9 cellular contexts compared by ENCODE assay signal in genomic region chr20:37803476-37804307, GRCh38.
DNase-seq lines count a peak whose midpoint lies in the region; ATAC-seq lines count a peak whose summit lies in the region.
"Had no signal": no experiment of that assay in that cellular context is flagged by ENCODE, and none has a peak within 500 bp of the region (broad histone marks: within the 10 kb centered on the region; RNA-seq: fewer than 3 reads in every experiment).

No MANE protein-coding gene starts in this region.

- H3K27ac Mint-ChIP-seq in naive B cell: peak overlapping the region; percentile 92 to 99 (median 97)
- no peak overlapping the region for H3K27ac Mint-ChIP-seq in activated T-helper 1 cell treated with anti-CD3 and anti-CD28 coated beads, Interleukin-12 subunit alpha, Interleukin-12 subunit beta, Interleukin-2, Interleukin-4 antibody, amounts not matched to agents 30 ng/mL and 10 ng/mL and 1 ng/mL, durations not matched to agents 14 hours and 24 hours and 36 hours
- H3K27ac Mint-ChIP-seq: activated CD4-positive, alpha-beta memory T cell treated with anti-CD3 and anti-CD28 coated beads for 36 hours had no signal

- no peaks in the 10 kb centered on the region for H3K27me3 Mint-ChIP-seq in naive B cell
- H3K27me3 Mint-ChIP-seq in activated T-cell treated with anti-CD3 and anti-CD28 coated beads, Interleukin-2, amount 50 U/mL, for 4 hours (ENCODE audit: low read depth): no peaks in the 10 kb centered on the region
- H3K27me3 Mint-ChIP-seq in activated T-helper 1 cell treated with anti-CD3 and anti-CD28 coated beads, Interleukin-12 subunit alpha, Interleukin-12 subunit beta, Interleukin-2, Interleukin-4 antibody, amounts not matched to agents 30 ng/mL and 10 ng/mL and 1 ng/mL, durations not matched to agents 14 hours and 24 hours and 36 hours (ENCODE audit: insufficient read depth): no peaks in the 10 kb centered on the region
- H3K27me3 Mint-ChIP-seq: activated CD4-positive, alpha-beta memory T cell treated with anti-CD3 and anti-CD28 coated beads for 36 hours had no signal

- peak overlapping the region; percentile 75 to 92 (median 84) for H3K4me3 Mint-ChIP-seq in naive B cell
- no peak overlapping the region for H3K4me3 Mint-ChIP-seq in activated T-cell treated with anti-CD3 and anti-CD28 coated beads, Interleukin-2, amount 50 U/mL, for 4 hours
- no peak overlapping the region for H3K4me3 Mint-ChIP-seq in activated T-helper 1 cell treated with anti-CD3 and anti-CD28 coated beads, Interleukin-12 subunit alpha, Interleukin-12 subunit beta, Interleukin-2, Interleukin-4 antibody, amounts not matched to agents 30 ng/mL and 10 ng/mL and 1 ng/mL, durations not matched to agents 14 hours and 24 hours and 36 hours
- H3K4me3 Mint-ChIP-seq: activated CD4-positive, alpha-beta memory T cell treated with anti-CD3 and anti-CD28 coated beads for 36 hours had no signal

- DNase-seq in NOMO-1 treated with dmso at 0.1 percent for 144 hours (lab: John Stamatoyannopoulos, UW; ENCODE audit: unreplicated experiment) (peak; percentile 17), naive B cell (peak; percentile 67), cerebellar nuclear complex (lab: John Stamatoyannopoulos, UW) (no peak)
- no peak for DNase-seq in activated T-cell treated with anti-CD3 and anti-CD28 coated beads, Interleukin-2, amount 50 U/mL, for 4 hours
- DNase-seq in activated T-helper 1 cell treated with anti-CD3 and anti-CD28 coated beads, Interleukin-12 subunit alpha, Interleukin-12 subunit beta, Interleukin-2, Interleukin-4 antibody, amounts not matched to agents 30 ng/mL and 10 ng/mL and 1 ng/mL, durations not matched to agents 14 hours and 24 hours and 36 hours (ENCODE audit: low spot score): no peak
- DNase-seq: activated CD4-positive, alpha-beta memory T cell treated with anti-CD3 and anti-CD28 coated beads for 36 hours had no signal

- peaks cover 0 to 71% (median 63%) of the 10 kb centered on the region in 3 donors for H3K4me1 Mint-ChIP-seq in naive B cell
- H3K4me1 Mint-ChIP-seq in activated T-cell treated with anti-CD3 and anti-CD28 coated beads, Interleukin-2, amount 50 U/mL, for 4 hours (ENCODE audit: low read depth): peaks cover 3% of the 10 kb centered on the region
- peaks cover 4% of the 10 kb centered on the region for H3K4me1 Mint-ChIP-seq in activated T-helper 1 cell treated with anti-CD3 and anti-CD28 coated beads, Interleukin-12 subunit alpha, Interleukin-12 subunit beta, Interleukin-2, Interleukin-4 antibody, amounts not matched to agents 30 ng/mL and 10 ng/mL and 1 ng/mL, durations not matched to agents 14 hours and 24 hours and 36 hours (ENCODE audit: low read depth)

- no peaks in the 10 kb centered on the region for H3K9me3 Mint-ChIP-seq in naive B cell
- H3K9me3 Mint-ChIP-seq in activated T-cell treated with anti-CD3 and anti-CD28 coated beads, Interleukin-2, amount 50 U/mL, for 4 hours: no peaks in the 10 kb centered on the region
- H3K9me3 Mint-ChIP-seq in activated T-helper 1 cell treated with anti-CD3 and anti-CD28 coated beads, Interleukin-12 subunit alpha, Interleukin-12 subunit beta, Interleukin-2, Interleukin-4 antibody, amounts not matched to agents 30 ng/mL and 10 ng/mL and 1 ng/mL, durations not matched to agents 14 hours and 24 hours and 36 hours: no peaks in the 10 kb centered on the region
- H3K9me3 Mint-ChIP-seq: activated CD4-positive, alpha-beta memory T cell treated with anti-CD3 and anti-CD28 coated beads for 36 hours had no signal

- intact Hi-C loops in activated T-helper 1 cell treated with anti-CD3 and anti-CD28 coated beads, Interleukin-12 subunit alpha, Interleukin-12 subunit beta, Interleukin-2, Interleukin-4 antibody, amounts not matched to agents 30 ng/mL and 10 ng/mL and 1 ng/mL, durations not matched to agents 14 hours and 24 hours and 36 hours (cut with micrococcal nuclease): no loop called here

- peaks cover 5 to 8% of the 10 kb centered on the region in 2 donors for H3K36me3 Mint-ChIP-seq in naive B cell
- peaks cover 36% of the 10 kb centered on the region for H3K36me3 Mint-ChIP-seq in activated T-cell treated with anti-CD3 and anti-CD28 coated beads, Interleukin-2, amount 50 U/mL, for 4 hours (ENCODE audit: insufficient read depth)
- H3K36me3 Mint-ChIP-seq in activated T-helper 1 cell treated with anti-CD3 and anti-CD28 coated beads, Interleukin-12 subunit alpha, Interleukin-12 subunit beta, Interleukin-2, Interleukin-4 antibody, amounts not matched to agents 30 ng/mL and 10 ng/mL and 1 ng/mL, durations not matched to agents 14 hours and 24 hours and 36 hours (ENCODE audit: low read depth): peaks cover 9% of the 10 kb centered on the region

- ATAC-seq in GM18861 (IDR thresholded peaks at IDR 0.05; ENCODE audit: unreplicated experiment): peak; percentile 54
- ATAC-seq in HG02943 (IDR thresholded peaks at IDR 0.05; ENCODE audit: low read depth, unreplicated experiment): peak; percentile 47
- ATAC-seq in naive B cell (ENCODE audit: low read depth in 2 of 2): peak; percentile 59 to 70
- no peak for ATAC-seq in activated T-cell treated with anti-CD3 and anti-CD28 coated beads, Interleukin-2, amount 50 U/mL, for 4 hours
- no peak for ATAC-seq in GM19023 (IDR thresholded peaks at IDR 0.05; ENCODE audit: unreplicated experiment)

Comparison
In these comparisons a context has a peak if more than half of its experiments do, and no peak if none do; other contexts are left out.
1. ATAC-seq: peak in GM18861 (single experiment), HG02943 (single experiment) and naive B cell (2 of 2); none in activated T-cell treated with anti-CD3 and anti-CD28 coated beads, Interleukin-2, amount 50 U/mL, for 4 hours (0 of 2) and GM19023 (single experiment).
2. DNase-seq: peak in NOMO-1 treated with dmso at 0.1 percent for 144 hours (single experiment) and naive B cell (single experiment); none in activated T-cell treated with anti-CD3 and anti-CD28 coated beads, Interleukin-2, amount 50 U/mL, for 4 hours (single experiment), activated T-helper 1 cell treated with anti-CD3 and anti-CD28 coated beads, Interleukin-12 subunit alpha, Interleukin-12 subunit beta, Interleukin-2, Interleukin-4 antibody, amounts not matched to agents 30 ng/mL and 10 ng/mL and 1 ng/mL, durations not matched to agents 14 hours and 24 hours and 36 hours (single experiment) and cerebellar nuclear complex (0 of 2).
3. H3K4me3 Mint-ChIP-seq: peak in naive B cell (8 of 8); none in activated T-cell treated with anti-CD3 and anti-CD28 coated beads, Interleukin-2, amount 50 U/mL, for 4 hours (single experiment) and activated T-helper 1 cell treated with anti-CD3 and anti-CD28 coated beads, Interleukin-12 subunit alpha, Interleukin-12 subunit beta, Interleukin-2, Interleukin-4 antibody, amounts not matched to agents 30 ng/mL and 10 ng/mL and 1 ng/mL, durations not matched to agents 14 hours and 24 hours and 36 hours (single experiment).